ENCODE assay signal across 8 cellular contexts in the genomic region with DNA sequence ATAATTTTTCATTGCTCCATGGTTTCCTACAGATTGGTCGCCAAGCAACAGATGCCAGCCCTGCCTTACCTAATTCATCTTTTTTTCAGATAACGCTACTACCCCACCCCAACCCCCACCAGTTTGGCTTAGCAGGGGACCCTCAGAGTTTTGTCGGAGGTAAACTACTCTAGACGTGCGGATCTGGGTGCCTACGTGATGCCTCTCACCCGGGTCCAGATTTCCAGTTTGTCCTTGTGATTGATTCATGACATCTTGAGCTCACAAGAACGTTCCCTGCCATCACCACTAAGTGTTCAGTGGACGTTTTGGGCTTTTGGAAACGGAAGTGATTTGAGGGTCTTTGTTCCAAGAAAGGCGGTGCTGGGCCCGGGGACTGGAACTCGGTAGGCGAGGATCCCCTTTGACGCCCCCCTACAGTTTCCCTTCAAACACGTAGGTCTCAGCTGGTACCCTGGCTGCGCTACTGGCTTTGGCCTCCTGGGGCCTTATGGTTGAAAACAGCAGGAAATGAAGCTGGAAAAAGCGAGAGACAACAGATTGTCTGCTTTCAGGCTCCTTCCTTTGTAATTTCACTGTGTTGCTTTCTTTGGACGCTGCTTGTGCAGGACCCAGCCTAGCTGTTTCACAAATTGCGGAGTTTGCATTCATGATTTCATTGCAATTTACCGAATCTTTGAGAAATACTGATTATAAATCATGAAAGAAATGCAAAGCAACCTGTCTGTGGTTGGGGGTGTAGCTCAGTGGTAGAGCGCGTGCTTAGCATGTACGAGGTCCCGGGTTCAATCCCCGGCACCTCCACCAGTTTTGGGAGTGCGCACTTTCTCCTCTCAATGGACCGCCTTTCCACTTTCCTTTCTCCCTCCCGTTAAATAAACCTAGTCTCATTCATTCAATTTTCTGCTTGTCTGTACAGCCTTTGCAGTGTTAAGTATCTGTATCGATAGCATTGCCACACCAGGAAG.
DNase-seq lines count a peak whose midpoint lies in the region; ATAC-seq and TF ChIP-seq lines count a peak whose summit lies in the region.

No MANE protein-coding gene starts in this region.

- DNase-seq in NCI-H1694 treated with DMSO at 0.1 percent for 48 hours (lab: John Stamatoyannopoulos, UW), result peak; percentile 96
- peak; percentile 98 for DNase-seq in WERI-Rb-1
- peak; percentile 69 to 80 for DNase-seq in fibroblast of lung (ENCODE audit: low read depth in 2 of 2)
- peak; percentile 60 for DNase-seq in renal cortical epithelial cell (ENCODE audit: low read depth)
- DNase-seq in sigmoid colon, result no peak

- no peaks in the 10 kb centered on the region for H4K20me1 ChIP-seq in BLaER1 treated with 17β-estradiol and CSF1 and Interleukin-3, amounts not matched to agents 10 nM and 100 nM
- no peaks in the 10 kb centered on the region for H4K20me1 ChIP-seq in fibroblast of lung (ENCODE audit: control insufficient read depth, extremely low read depth, insufficient read depth, low read length)

- peak overlapping the region; percentile 60 for H2AFZ ChIP-seq in fibroblast of lung (ENCODE audit: low read length)

- H3K79me2 ChIP-seq in fibroblast of lung (ENCODE audit: control insufficient read depth, insufficient read depth, low read length), result no peaks in the 10 kb centered on the region

- no peaks in the 10 kb centered on the region for H3K27me3 ChIP-seq in BLaER1 treated with 17β-estradiol and CSF1 and Interleukin-3, amounts not matched to agents 10 nM and 100 nM
- H3K27me3 ChIP-seq in WERI-Rb-1 (ENCODE audit: insufficient read depth, low read depth, severe bottlenecking) (no peaks in the 10 kb centered on the region), fibroblast of lung (ENCODE audit: control insufficient read depth, insufficient read depth, low read length) (no peaks in the 10 kb centered on the region), sigmoid colon (peaks cover 0 to 49% (median 4%) of the 10 kb centered on the region in 3 donors)

- no peak for TF ChIP-seq POLR2A in sigmoid colon (IDR thresholded peaks at IDR 0.05)

- TF ChIP-seq CTCF in WERI-Rb-1 (IDR thresholded peaks at IDR 0.05; ENCODE audit: low read depth, low read length) (peak; percentile 59), fibroblast of lung (conservative IDR thresholded peaks at IDR 0.05 in 1 of 2, IDR thresholded peaks at IDR 0.05 in 1 of 2; ENCODE audit: low read depth in 1 of 2, low read length in 2 of 2) (peak; percentile 46 to 55), sigmoid colon (IDR thresholded peaks at IDR 0.05) (no peak)

- WGBS in sigmoid colon, 2 donors, result 7 to 11% methylated on average over 30 of the region's 30 CpGs

- peak overlapping the region; percentile 23 to 63 (median 54); a peak in 19 of 20 replicates for H3K4me3 ChIP-seq in BLaER1 treated with 17β-estradiol and CSF1 and Interleukin-3, amounts not matched to agents 10 nM and 100 nM
- peak overlapping the region; percentile 68 for H3K4me3 ChIP-seq in WERI-Rb-1 (ENCODE audit: low read depth, low read length)
- H3K4me3 ChIP-seq in fibroblast of lung (replicated peaks in 1 of 4; ENCODE audit: control extremely low read depth in 1 of 4, insufficient read depth in 1 of 4, low read depth in 3 of 4, low read length in 4 of 4), result peak overlapping the region; percentile 37 to 69 (median 54)
- no peak overlapping the region for H3K4me3 ChIP-seq in sigmoid colon

- H3K36me3 ChIP-seq in BLaER1 treated with 17β-estradiol and CSF1 and Interleukin-3, amounts not matched to agents 10 nM and 100 nM, result no peaks in the 10 kb centered on the region
- H3K36me3 ChIP-seq in WERI-Rb-1 (no peaks in the 10 kb centered on the region), fibroblast of lung (ENCODE audit: control insufficient read depth, insufficient read depth, low read length) (no peaks in the 10 kb centered on the region), sigmoid colon (no peaks in the 10 kb centered on the region)

- peak overlapping the region; percentile 64 to 88 (median 74) for H3K4me2 ChIP-seq in BLaER1 treated with 17β-estradiol and CSF1 and Interleukin-3, amounts not matched to agents 10 nM and 100 nM
- peak overlapping the region; percentile 83 for H3K4me2 ChIP-seq in fibroblast of lung (ENCODE audit: extremely low read depth, insufficient read depth, low read length)

- H3K27ac ChIP-seq in BLaER1 treated with 17β-estradiol and CSF1 and Interleukin-3, amounts not matched to agents 10 nM and 100 nM, result peak overlapping the region in 7 of 11 experiments; percentile 8 to 65 (median 51); a peak in 12 of 22 replicates
- H3K27ac ChIP-seq in WERI-Rb-1 (peak overlapping the region; percentile 80), fibroblast of lung (ENCODE audit: insufficient read depth, low read length) (no peak overlapping the region), sigmoid colon (no peak overlapping the region)

- TF ChIP-seq EP300 in sigmoid colon (IDR thresholded peaks at IDR 0.05), result no peak

- no peaks in the 10 kb centered on the region for H3K9me3 ChIP-seq in BLaER1 treated with 17β-estradiol and CSF1 and Interleukin-3, amounts not matched to agents 10 nM and 100 nM (replicated peaks in 1 of 11)
- H3K9me3 ChIP-seq in WERI-Rb-1 (ENCODE audit: severe bottlenecking) (no peaks in the 10 kb centered on the region), fibroblast of lung (ENCODE audit: control insufficient read depth, insufficient read depth, low read depth, low read length) (no peaks in the 10 kb centered on the region), sigmoid colon (peaks cover 0 to 5% (median 0%) of the 10 kb centered on the region in 4 donors)

- H3K4me1 ChIP-seq in BLaER1 treated with 17β-estradiol and CSF1 and Interleukin-3, amounts not matched to agents 10 nM and 100 nM, result peaks cover 6 to 35% (median 18%) of the 10 kb centered on the region in 10 experiments; a peak in 19 of 20 replicates
- H3K4me1 ChIP-seq in fibroblast of lung (ENCODE audit: control insufficient read depth, extremely low read depth, insufficient read depth, low read length) (no peaks in the 10 kb centered on the region), sigmoid colon (no peaks in the 10 kb centered on the region)

- peak; percentile 62 for ATAC-seq in GM19351 (IDR thresholded peaks at IDR 0.05; ENCODE audit: unreplicated experiment)
- ATAC-seq in HG02884 (IDR thresholded peaks at IDR 0.05; ENCODE audit: unreplicated experiment), result no peak

- H3K9ac ChIP-seq in BLaER1 treated with 17β-estradiol and CSF1 and Interleukin-3, amounts not matched to agents 10 nM and 100 nM, result peak overlapping the region in 10 of 11 experiments; percentile 4 to 74 (median 40); a peak in 18 of 22 replicates
- no peak overlapping the region for H3K9ac ChIP-seq in fibroblast of lung (ENCODE audit: insufficient read depth, low read length)

- intact Hi-C loops in sigmoid colon (cut with DNase I), result no loop called here

Comparison
In these comparisons a context has a peak if more than half of its experiments do, and no peak if none do; other contexts are left out.
1. H3K27ac ChIP-seq: peak in BLaER1 treated with 17β-estradiol and CSF1 and Interleukin-3, amounts not matched to agents 10 nM and 100 nM (7 of 11) and WERI-Rb-1 (single experiment); none in fibroblast of lung (single experiment) and sigmoid colon (0 of 4).
2. H3K4me3 ChIP-seq: peak in BLaER1 treated with 17β-estradiol and CSF1 and Interleukin-3, amounts not matched to agents 10 nM and 100 nM (10 of 10), WERI-Rb-1 (single experiment) and fibroblast of lung (4 of 4); none in sigmoid colon (0 of 4).
3. CTCF ChIP-seq: peak in WERI-Rb-1 (single experiment) and fibroblast of lung (2 of 2); none in sigmoid colon (0 of 4).